In genomic region chr11:2302280-2302843, GRCh38 we compare ENCODE assay signal across 10 cellular contexts. TPM values are rescaled to one million over a fixed set of nuclear protein-coding genes. Genes with fewer than 3 reads are reported as not detected.
DNase-seq lines count a peak whose midpoint lies in the region; ATAC-seq, FAIRE-seq and TF ChIP-seq lines count a peak whose summit lies in the region.
"Had no signal": no experiment of that assay in that cellular context is flagged by ENCODE, and none has a peak within 500 bp of the region (broad histone marks: within the 10 kb centered on the region; RNA-seq: fewer than 3 reads in every experiment).

No MANE protein-coding gene starts in this region.

- CTCF ChIA-PET in mammary epithelial cell (lab: Charles Lee; ENCODE audit: low non-redundant PET) (interaction anchor here (0.7 kb wide), 1 partner anchor 13 kb away, joined by 3 read pairs; no protein-coding TSS in a partner anchor), HepG2 (lab: Yijun Ruan, JAX; ENCODE audit: low intra/inter-chr PET ratio, low total read pairs) (no interaction called here)

- no peak for TF ChIP-seq RAD21 in HepG2 (CRISPR knock-in tag; IDR thresholded peaks at IDR 0.05)

- TF ChIP-seq EP300 in HepG2 (IDR thresholded peaks at IDR 0.05; ENCODE audit: low read depth in 2 of 2, low read length in 2 of 2) (no peak), HepG2 (CRISPR knock-in tag; IDR thresholded peaks at IDR 0.05; ENCODE audit: borderline replicate concordance) (no peak)

- H3K79me2 ChIP-seq in mammary epithelial cell (ENCODE audit: insufficient read depth, low read length) (no peaks in the 10 kb centered on the region), HepG2 (ENCODE audit: insufficient read depth, low read length) (no peaks in the 10 kb centered on the region)

- intact Hi-C loops in breast epithelium (cut with DNase I; ENCODE audit: low total_unique reads) (loop anchor here (1.0 kb wide), 1 partner anchor 117 kb away; no protein-coding TSS in a partner anchor), mammary epithelial cell (cut with micrococcal nuclease) (no loop called here), HepG2 (cut with micrococcal nuclease; ENCODE audit: unreplicated experiment) (no loop called here), upper lobe of right lung (cut with DNase I) (loop anchor here (5.0 kb wide), 2 partner anchors 105 to 120 kb away; no protein-coding TSS in a partner anchor)

- dilution Hi-C loops in mammary epithelial cell (cut with HindIII; ENCODE audit: low sequenced_read_pairs), result no loop called here

- no peak for TF ChIP-seq CTCF in breast epithelium (IDR thresholded peaks at IDR 0.05)
- no peak for TF ChIP-seq CTCF in mammary epithelial cell (conservative IDR thresholded peaks at IDR 0.05 in 1 of 2, IDR thresholded peaks at IDR 0.05 in 1 of 2; ENCODE audit: extremely low read depth in 1 of 2, insufficient read depth in 1 of 2, low read depth in 1 of 2, low read length in 2 of 2)
- no peak for TF ChIP-seq CTCF in HepG2 (CRISPR knock-in tag; IDR thresholded peaks at IDR 0.05)
- TF ChIP-seq CTCF in upper lobe of right lung (IDR thresholded peaks at IDR 0.05), result no peak
- TF ChIP-seq CTCF in BE2C (IDR thresholded peaks at IDR 0.05; ENCODE audit: low read depth, low read length), result no peak

- 91% methylated on average over 4 of the region's 15 CpGs for WGBS in mammary epithelial cell (ENCODE audit: low coverage, missing lambda C conversion rate)
- 20% methylated on average over 1 of the region's 15 CpGs for WGBS in HepG2 (ENCODE audit: low lambda C conversion rate)

- H3K27ac ChIP-seq in breast epithelium (peak overlapping the region in 1 of 2 donors; percentile 48), mammary epithelial cell (ENCODE audit: insufficient read depth, low read depth, low read length) (no peak overlapping the region), HepG2 (ENCODE audit: extremely low read length, insufficient read depth, low read length) (no peak overlapping the region), upper lobe of right lung (peak overlapping the region; percentile 66)

- in situ Hi-C loops in mammary epithelial cell (cut with MboI; ENCODE audit: low sequenced_read_pairs in 2 of 2), result loop anchor here in 1 of 2 donors (25.0 kb wide), 1 partner anchor 110 kb away; the partner anchor contains the start of gene TSSC4
- in situ Hi-C loops in HepG2 (cut with HindIII; ENCODE audit: extremely low pct_ligation_motif_present, low pct_unique_long_range_greater_than_20kb), result no loop called here

- no peak overlapping the region for H2AFZ ChIP-seq in mammary epithelial cell (ENCODE audit: low read depth, low read length)
- no peak overlapping the region for H2AFZ ChIP-seq in HepG2 (ENCODE audit: low read length)

- H3K9me3 ChIP-seq in breast epithelium, result no peaks in the 10 kb centered on the region
- H3K9me3 ChIP-seq in mammary epithelial cell (replicated peaks; ENCODE audit: insufficient read depth, low read length), result no peaks in the 10 kb centered on the region
- H3K9me3 ChIP-seq in HepG2 (ENCODE audit: low read length), result no peaks in the 10 kb centered on the region
- H3K9me3 ChIP-seq in upper lobe of right lung, result no peaks in the 10 kb centered on the region
- no peaks in the 10 kb centered on the region for H3K9me3 ChIP-seq in BE2C

- no peak for FAIRE-seq in HepG2 (lab: Jason Lieb, UNC)

- no peaks in the 10 kb centered on the region for H4K20me1 ChIP-seq in mammary epithelial cell (ENCODE audit: insufficient read depth, low read length)
- H4K20me1 ChIP-seq in HepG2 (ENCODE audit: insufficient read depth, low read length), result no peaks in the 10 kb centered on the region

- POLR2A ChIA-PET in HepG2 (lab: Yijun Ruan, JAX), result no interaction called here

- no peak for TF ChIP-seq POLR2A in breast epithelium (IDR thresholded peaks at IDR 0.05)
- no peak for TF ChIP-seq POLR2A in HepG2 (IDR thresholded peaks at IDR 0.05; ENCODE audit: insufficient read depth in 1 of 2, low read depth in 2 of 2, low read length in 2 of 2)

- H3K4me3 ChIP-seq in breast epithelium (peak overlapping the region in 1 of 3 donors; percentile 15), mammary epithelial cell (replicated peaks in 1 of 3; ENCODE audit: insufficient read depth in 1 of 3, low read depth in 2 of 3, low read length in 3 of 3) (no peak overlapping the region), HepG2 (replicated peaks in 1 of 3; ENCODE audit: insufficient read depth in 1 of 3, low read depth in 2 of 3, low read length in 3 of 3) (peak overlapping the region in 2 of 3 experiments; percentile 4 to 33; a peak in 1 of 6 replicates), upper lobe of right lung (peak overlapping the region; percentile 31), BE2C (ENCODE audit: low read depth, low read length) (no peak overlapping the region)

- BruUV-seq in mammary epithelial cell (replicated peaks; lab: Mats Ljungman, UMichigan) (no TSS peak), HepG2 (replicated peaks; lab: Mats Ljungman, UMichigan) (no TSS peak)

- H3K27me3 ChIP-seq in breast epithelium (no peaks in the 10 kb centered on the region), mammary epithelial cell (ENCODE audit: insufficient read depth, low read length) (no peaks in the 10 kb centered on the region), HepG2 (ENCODE audit: control insufficient read depth in 1 of 2, insufficient read depth in 2 of 2, low read length in 2 of 2) (peaks cover 2 to 19% of the 10 kb centered on the region in 2 experiments; a peak in 2 of 5 replicates), upper lobe of right lung (no peaks in the 10 kb centered on the region), BE2C (no peaks in the 10 kb centered on the region)

- H3K4me1 ChIP-seq in breast epithelium (peaks cover 0 to 11% of the 10 kb centered on the region in 2 donors), mammary epithelial cell (ENCODE audit: insufficient read depth, low read length) (no peaks in the 10 kb centered on the region), HepG2 (ENCODE audit: insufficient read depth, low read length) (peaks cover 24% of the 10 kb centered on the region), upper lobe of right lung (peaks cover 36% of the 10 kb centered on the region), BE2C (peaks cover 4% of the 10 kb centered on the region; the same call in 1 of the 2 replicates)

- no peaks in the 10 kb centered on the region for H3K36me3 ChIP-seq in breast epithelium
- no peaks in the 10 kb centered on the region for H3K36me3 ChIP-seq in mammary epithelial cell (ENCODE audit: insufficient read depth, low read length)
- no peaks in the 10 kb centered on the region for H3K36me3 ChIP-seq in HepG2 (replicated peaks in 1 of 2; ENCODE audit: control insufficient read depth in 1 of 2, insufficient read depth in 2 of 2, low read length in 2 of 2)
- H3K36me3 ChIP-seq in upper lobe of right lung, result no peaks in the 10 kb centered on the region
- H3K36me3 ChIP-seq in BE2C, result no peaks in the 10 kb centered on the region

- DNase-seq in breast epithelium (ENCODE audit: low spot score in 2 of 2) (peak; percentile 17 to 49), mammary epithelial cell (no peak), HepG2 (ENCODE audit: low spot score) (no peak), upper lobe of right lung (peak; percentile 72), NCI-H1105 (lab: John Stamatoyannopoulos, UW) (no peak), BE2C (no peak), NCI-H526 treated with DMSO at 0.1 percent for 48 hours (lab: John Stamatoyannopoulos, UW) (no peak)
- DNase-seq in activated T-cell treated with anti-CD3 and anti-CD28 coated beads, Interleukin-2, amount 50 U/mL, for 48 hours, result peak; percentile 59 to 65

- ATAC-seq in HepG2, result no peak
- ATAC-seq in upper lobe of right lung, result peak; percentile 45

- no peak overlapping the region for H3K9ac ChIP-seq in mammary epithelial cell (ENCODE audit: insufficient read depth, low read length)
- H3K9ac ChIP-seq in HepG2 (ENCODE audit: insufficient read depth, low read depth, low read length), result 0 out of 2 replicates have a peak overlapping the region, but pooled peaks have one; percentile 29

- H3K4me2 ChIP-seq in mammary epithelial cell (ENCODE audit: insufficient read depth, low read depth, low read length) (no peak overlapping the region), HepG2 (ENCODE audit: low read depth, low read length) (peak overlapping the region; percentile 23; the same call in 1 of the 2 replicates)

RNA-seq across cellular contexts. Expression of gene TSPAN32, which starts 0.5 kb away (rescaled TPM):
- total RNA-seq in breast epithelium (1 to 10 TPM in 2 of 3 donors, under 1 TPM in 1; 0.33 to 2.4 (median 1.0) TPM), mammary epithelial cell (not detected), HepG2 (2016; rRNA removed; fragmentation: Illumina TruSeq; extraction: Trizol) (0.09 TPM in 1 of 2 replicates, not detected in the other), upper lobe of right lung (12.2 TPM)
- polyA plus RNA-seq in mammary epithelial cell (not detected), HepG2 (2011; rRNA removed) (0.39 and 0.70 TPM in 2 replicates)
- not detected for polyA minus RNA-seq in mammary epithelial cell
- total RNA-seq in HepG2 (2016; cell fraction: cytosol; rRNA removed; fragmentation: Illumina TruSeq; extraction: Trizol; ENCODE audit: low read depth), result not detected in 2 replicates
- 0.24 TPM in 1 of 2 replicates, not detected in the other for total RNA-seq in HepG2 (2016; cell fraction: insoluble cytoplasmic fraction; rRNA removed; fragmentation: Illumina TruSeq; extraction: Trizol)
- not detected in 2 replicates for total RNA-seq in HepG2 (2016; cell fraction: membrane; rRNA removed; fragmentation: Illumina TruSeq; extraction: Trizol)
- total RNA-seq in HepG2 (2016; cell fraction: nucleus; rRNA removed; fragmentation: Illumina TruSeq; extraction: Trizol), result 0.31 and 0.53 TPM in 2 replicates
- polyA plus RNA-seq in HepG2 (2011; cell fraction: cytosol; rRNA removed), result 0.18 and 0.34 TPM in 2 replicates
- polyA plus RNA-seq in HepG2 (2011; cell fraction: nucleus; rRNA removed), result 2.2 and 7.0 TPM in 2 replicates
- 0.51 and 1.2 TPM in 2 replicates for polyA plus RNA-seq in HepG2 (2012)
- polyA plus RNA-seq in HepG2 (2016; cell fraction: cytosol; fragmentation: Illumina TruSeq; extraction: Trizol; ENCODE audit: low read depth), result not detected in 2 replicates
- polyA plus RNA-seq in HepG2 (2016; cell fraction: insoluble cytoplasmic fraction; fragmentation: Illumina TruSeq; extraction: Trizol; ENCODE audit: low read depth), result not detected in 2 replicates
- polyA plus RNA-seq in HepG2 (2016; cell fraction: membrane; fragmentation: Illumina TruSeq; extraction: Trizol; ENCODE audit: low read depth), result not detected in 2 replicates
- 0.19 and 0.56 TPM in 2 replicates for polyA plus RNA-seq in HepG2 (2016; cell fraction: nucleus; fragmentation: Illumina TruSeq; extraction: Trizol; ENCODE audit: insufficient read depth, low read depth)
- polyA minus RNA-seq in HepG2 (2011; rRNA and poly(A)+ RNA removed; ENCODE audit: low replicate concordance), result 0.07 and 1.3 TPM in 2 replicates
- polyA minus RNA-seq in HepG2 (2011; cell fraction: cytosol; rRNA and poly(A)+ RNA removed), result not detected in 2 replicates
- 0.90 TPM in 1 of 2 replicates, not detected in the other for polyA minus RNA-seq in HepG2 (2011; cell fraction: nucleus; rRNA and poly(A)+ RNA removed)
- 3.5 TPM for polyA plus RNA-seq in BE2C (2012; ENCODE audit: insufficient read depth, insufficient read length, low read depth)
- total RNA-seq: dermis microvascular lymphatic vessel endothelial cell, NCI-H460 had no signal

RNA-seq across cellular contexts. Expression of gene C11orf21, which starts 0.6 kb away (rescaled TPM):
- total RNA-seq in breast epithelium (1 to 10 TPM in 1 of 3 donors, under 1 TPM in 2; 0.33 to 1.0 (median 0.96) TPM), mammary epithelial cell (not detected), HepG2 (2016; rRNA removed; fragmentation: Illumina TruSeq; extraction: Trizol) (not detected in 2 replicates), upper lobe of right lung (6.5 TPM)
- polyA plus RNA-seq in mammary epithelial cell (not detected), HepG2 (2011; rRNA removed) (0.03 and 0.08 TPM in 2 replicates)
- polyA minus RNA-seq in mammary epithelial cell, result not detected
- total RNA-seq in HepG2 (2016; cell fraction: cytosol; rRNA removed; fragmentation: Illumina TruSeq; extraction: Trizol; ENCODE audit: low read depth), result not detected in 2 replicates
- not detected in 2 replicates for total RNA-seq in HepG2 (2016; cell fraction: insoluble cytoplasmic fraction; rRNA removed; fragmentation: Illumina TruSeq; extraction: Trizol)
- total RNA-seq in HepG2 (2016; cell fraction: membrane; rRNA removed; fragmentation: Illumina TruSeq; extraction: Trizol), result not detected in 2 replicates
- not detected in 2 replicates for total RNA-seq in HepG2 (2016; cell fraction: nucleus; rRNA removed; fragmentation: Illumina TruSeq; extraction: Trizol)
- polyA plus RNA-seq in HepG2 (2011; cell fraction: cytosol; rRNA removed), result 0.04 TPM in 1 of 2 replicates, not detected in the other
- polyA plus RNA-seq in HepG2 (2011; cell fraction: nucleus; rRNA removed), result 0.09 and 0.11 TPM in 2 replicates
- polyA plus RNA-seq in HepG2 (2012), result not detected in 2 replicates
- not detected in 2 replicates for polyA plus RNA-seq in HepG2 (2016; cell fraction: cytosol; fragmentation: Illumina TruSeq; extraction: Trizol; ENCODE audit: low read depth)
- not detected in 2 replicates for polyA plus RNA-seq in HepG2 (2016; cell fraction: insoluble cytoplasmic fraction; fragmentation: Illumina TruSeq; extraction: Trizol; ENCODE audit: low read depth)
- polyA plus RNA-seq in HepG2 (2016; cell fraction: membrane; fragmentation: Illumina TruSeq; extraction: Trizol; ENCODE audit: low read depth), result not detected in 2 replicates
- polyA plus RNA-seq in HepG2 (2016; cell fraction: nucleus; fragmentation: Illumina TruSeq; extraction: Trizol; ENCODE audit: insufficient read depth, low read depth), result not detected in 2 replicates
- 0.12 TPM in 1 of 2 replicates, not detected in the other for polyA minus RNA-seq in HepG2 (2011; rRNA and poly(A)+ RNA removed; ENCODE audit: low replicate concordance)
- not detected in 2 replicates for polyA minus RNA-seq in HepG2 (2011; cell fraction: cytosol; rRNA and poly(A)+ RNA removed)
- not detected in 2 replicates for polyA minus RNA-seq in HepG2 (2011; cell fraction: nucleus; rRNA and poly(A)+ RNA removed)
- not detected for polyA plus RNA-seq in BE2C (2012; ENCODE audit: insufficient read depth, insufficient read length, low read depth)
- total RNA-seq: dermis microvascular lymphatic vessel endothelial cell, NCI-H460 had no signal

RNA-seq across cellular contexts. Expression of gene ASCL2, which starts 32.0 kb away (rescaled TPM):
- total RNA-seq in breast epithelium, result 1 to 10 TPM in 2 of 3 donors, under 1 TPM in 1; 0.96 to 4.8 (median 3.3) TPM
- not detected for total RNA-seq in mammary epithelial cell
- 0.05 TPM for polyA plus RNA-seq in mammary epithelial cell
- not detected for polyA minus RNA-seq in mammary epithelial cell
- total RNA-seq in HepG2 (2016; rRNA removed; fragmentation: Illumina TruSeq; extraction: Trizol), result 0.07 TPM in 1 of 2 replicates, not detected in the other
- not detected in 2 replicates for total RNA-seq in HepG2 (2016; cell fraction: cytosol; rRNA removed; fragmentation: Illumina TruSeq; extraction: Trizol; ENCODE audit: low read depth)
- 0.09 TPM in 1 of 2 replicates, not detected in the other for total RNA-seq in HepG2 (2016; cell fraction: insoluble cytoplasmic fraction; rRNA removed; fragmentation: Illumina TruSeq; extraction: Trizol)
- total RNA-seq in HepG2 (2016; cell fraction: membrane; rRNA removed; fragmentation: Illumina TruSeq; extraction: Trizol), result 0.09 and 0.14 TPM in 2 replicates
- not detected in 2 replicates for total RNA-seq in HepG2 (2016; cell fraction: nucleus; rRNA removed; fragmentation: Illumina TruSeq; extraction: Trizol)
- not detected in 2 replicates for polyA plus RNA-seq in HepG2 (2011; rRNA removed)
- polyA plus RNA-seq in HepG2 (2011; cell fraction: cytosol; rRNA removed), result not detected in 2 replicates
- not detected in 2 replicates for polyA plus RNA-seq in HepG2 (2011; cell fraction: nucleus; rRNA removed)
- polyA plus RNA-seq in HepG2 (2012), result not detected in 2 replicates
- polyA plus RNA-seq in HepG2 (2016; cell fraction: cytosol; fragmentation: Illumina TruSeq; extraction: Trizol; ENCODE audit: low read depth), result not detected in 2 replicates
- polyA plus RNA-seq in HepG2 (2016; cell fraction: insoluble cytoplasmic fraction; fragmentation: Illumina TruSeq; extraction: Trizol; ENCODE audit: low read depth), result 0.13 TPM in 1 of 2 replicates, not detected in the other
- polyA plus RNA-seq in HepG2 (2016; cell fraction: membrane; fragmentation: Illumina TruSeq; extraction: Trizol; ENCODE audit: low read depth), result not detected in 2 replicates
- not detected in 2 replicates for polyA plus RNA-seq in HepG2 (2016; cell fraction: nucleus; fragmentation: Illumina TruSeq; extraction: Trizol; ENCODE audit: insufficient read depth, low read depth)
- polyA minus RNA-seq in HepG2 (2011; rRNA and poly(A)+ RNA removed; ENCODE audit: low replicate concordance), result not detected in 2 replicates
- polyA minus RNA-seq in HepG2 (2011; cell fraction: cytosol; rRNA and poly(A)+ RNA removed), result not detected in 2 replicates
- not detected in 2 replicates for polyA minus RNA-seq in HepG2 (2011; cell fraction: nucleus; rRNA and poly(A)+ RNA removed)
- 2.2 TPM for total RNA-seq in upper lobe of right lung
- not detected for polyA plus RNA-seq in BE2C (2012; ENCODE audit: insufficient read depth, insufficient read length, low read depth)
- total RNA-seq: dermis microvascular lymphatic vessel endothelial cell, NCI-H460 had no signal

Comparison
In these comparisons a context has a peak if more than half of its experiments do, and no peak if none do; other contexts are left out.
1. DNase-seq: peak in breast epithelium (2 of 2), activated T-cell treated with anti-CD3 and anti-CD28 coated beads, Interleukin-2, amount 50 U/mL, for 48 hours (2 of 2) and upper lobe of right lung (single experiment); none in mammary epithelial cell (single experiment), HepG2 (single experiment), NCI-H1105 (single experiment), BE2C (single experiment) and NCI-H526 treated with DMSO at 0.1 percent for 48 hours (single experiment).
2. intact Hi-C loops: an anchor here in breast epithelium (1.0 kb wide) and upper lobe of right lung (5.0 kb wide); none called in mammary epithelial cell and HepG2.
3. H3K4me3 ChIP-seq: peak in HepG2 (2 of 3) and upper lobe of right lung (single experiment); none in mammary epithelial cell (0 of 3) and BE2C (single experiment).